ENCODE assay signal across 1 cellular context in genomic region chr5:68740204-68740910, GRCh38.
TF ChIP-seq lines count a peak whose summit lies in the region.

No MANE protein-coding gene starts in this region.

TF ChIP-seq in HepG2, 621 proteins besides CTCF, POLR2A, EP300 and RAD21 (continued from another document):
- TF ChIP-seq TRIM22 (IDR thresholded peaks at IDR 0.05): no peak
- TF ChIP-seq YEATS2 (CRISPR knock-in tag; IDR thresholded peaks at IDR 0.05; ENCODE audit: borderline replicate concordance): no peak
- TF ChIP-seq SMC3 (IDR thresholded peaks at IDR 0.05; ENCODE audit: low read length): no peak
- no peak for TF ChIP-seq MAZ (IDR thresholded peaks at IDR 0.05; ENCODE audit: borderline replicate concordance, low read depth, low read length)
- no peak for TF ChIP-seq MAZ (CRISPR knock-in tag; IDR thresholded peaks at IDR 0.05; ENCODE audit: low read depth)
- no peak for TF ChIP-seq SRSF4 (IDR thresholded peaks at IDR 0.05; ENCODE audit: low read depth, low read length, poor library complexity, severe bottlenecking)
- no peak for TF ChIP-seq U2AF1 (optimal IDR thresholded peaks at IDR 0.05; ENCODE audit: low read depth, low read length)
TF ChIP-seq in HepG2: peak in this region for 0.
